Comparison of ENCODE assay signal across 35 cellular contexts in genomic region chr4:38598489-38598888, GRCh38.
"Had no signal": no experiment of that assay in that cellular context is flagged by ENCODE, and none has a peak within 500 bp of the region (broad histone marks: within the 10 kb centered on the region; RNA-seq: fewer than 3 reads in every experiment).

No MANE protein-coding gene starts in this region.

- H3K4me3 ChIP-seq: MG63 had no signal

- H3K9me3 ChIP-seq: MG63 had no signal

- H3K36me3 ChIP-seq: MG63 had no signal

- H3K27me3 ChIP-seq: MG63 had no signal

- H3K9ac ChIP-seq: KMS-11 had no signal

- DNase-seq: Karpas-422, Kasumi-1, MG63, MM.1S, MV-4-11, NCI-H1048, NCI-H1092, NCI-H1092 treated with DMSO at 0.1 percent for 48 hours, NCI-H1105, NCI-H1105 treated with DMSO at 0.1 percent for 48 hours, NCI-H1417, NCI-H1417 treated with DMSO at 0.1 percent for 48 hours, NCI-H1436, NCI-H1436 treated with DMSO at 0.1 percent for 48 hours, NCI-H146, NCI-H1694, NCI-H1694 treated with DMSO at 0.1 percent for 48 hours, NCI-H187, NCI-H187 treated with DMSO at 0.1 percent for 48 hours, NCI-H1930, NCI-H2029, NCI-H2029 treated with DMSO at 0.1 percent for 48 hours, NCI-H2081, NCI-H2081 treated with DMSO at 0.1 percent for 48 hours, NCI-H2107, NCI-H2171, NCI-H2171 treated with DMSO at 0.1 percent for 48 hours, NCI-H2227 treated with DMSO at 0.1 percent for 48 hours, NCI-H226, NCI-H345, NCI-H446, NCI-H446 treated with DMSO at 0.1 percent for 48 hours, NCI-H510A, NCI-H510A treated with DMSO at 0.1 percent for 48 hours had no signal

- H3K4me2 ChIP-seq: KMS-11 had no signal

- H3K27ac ChIP-seq: KMS-11 had no signal
